ENCODE assay signal across 20 cellular contexts in genomic region chrX:105017641-105018040, GRCh38.
"Had no signal": no experiment of that assay in that cellular context is flagged by ENCODE, and none has a peak within 500 bp of the region (broad histone marks: within the 10 kb centered on the region; RNA-seq: fewer than 3 reads in every experiment).

No MANE protein-coding gene starts in this region.

- H3K4me1 ChIP-seq: gastrocnemius medialis, right lobe of liver, transverse colon had no signal

- FAIRE-seq: urothelium cell line had no signal

- H3K4me3 ChIP-seq: gastrocnemius medialis, hepatocyte, right lobe of liver, transverse colon had no signal

- H3K27me3 ChIP-seq: gastrocnemius medialis, hepatocyte, transverse colon had no signal

- H3K27ac ChIP-seq: gastrocnemius medialis, hepatocyte, right lobe of liver, transverse colon had no signal

- H3K79me2 ChIP-seq: hepatocyte had no signal

- H2AFZ ChIP-seq: hepatocyte had no signal

- H3K9me3 ChIP-seq: gastrocnemius medialis, right lobe of liver, transverse colon had no signal

- ATAC-seq: gastrocnemius medialis; naive thymus-derived CD8-positive, alpha-beta T cell; right lobe of liver had no signal

- H3K4me2 ChIP-seq: hepatocyte had no signal

- H3K36me3 ChIP-seq: gastrocnemius medialis, right lobe of liver, transverse colon had no signal

- DNase-seq: activated CD4-positive, alpha-beta memory T cell treated with anti-CD3 and anti-CD28 coated beads for 36 hours; activated CD4-positive, alpha-beta T cell treated with anti-CD3 and anti-CD28 coated beads for 48 hours; activated CD4-positive, CD25-positive, alpha-beta regulatory T cell; activated CD8-positive, alpha-beta memory T cell treated with anti-CD3 and anti-CD28 coated beads, Interleukin-2, amount 50 U/mL, for 4 hours; activated gamma-delta T cell treated with Interleukin-2 at 50 U/mL for 16 hours; activated naive CD4-positive, alpha-beta T cell treated with anti-CD3 and anti-CD28 coated beads, Interleukin-2, amount 50 U/mL, for 16 hours; activated T-cell treated with anti-CD3 and anti-CD28 coated beads, Interleukin-2, amount 50 U/mL, for 24 hours; amniotic stem cell; endodermal cell; gastrocnemius medialis; glutamatergic neuron; islet precursor cell; naive thymus-derived CD8-positive, alpha-beta T cell; occipital lobe; right lobe of liver; stimulated activated CD4-positive, alpha-beta T cell treated with anti-CD3 and anti-CD28 coated beads, Interleukin-2, amount 100 ng/mL, for 48 hours; stimulated activated naive CD4-positive, alpha-beta T cell treated with Interleukin-2 at 50 U/mL for 16 hours; transverse colon had no signal
